8 cellular contexts compared by ENCODE assay signal in the genomic region with DNA sequence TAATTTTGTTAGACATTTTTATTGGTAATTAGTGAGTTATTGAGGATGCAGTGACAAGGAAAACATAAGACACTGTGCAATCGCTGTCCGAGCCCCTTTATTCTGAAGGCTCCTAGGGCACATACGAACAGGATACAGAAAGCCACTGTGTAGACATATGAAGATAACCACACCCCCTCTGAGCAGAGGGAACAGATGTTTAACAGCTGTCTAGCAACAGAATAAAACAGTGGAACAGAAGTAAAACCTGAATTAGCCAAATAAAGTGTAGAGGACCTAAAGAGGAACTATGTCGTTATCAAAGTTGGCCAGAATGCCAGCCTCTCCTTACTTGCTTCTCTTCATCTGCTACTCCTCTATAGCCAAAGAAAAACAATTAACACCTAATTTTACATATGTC. TPM values are rescaled to one million over a fixed set of nuclear protein-coding genes. Genes with fewer than 3 reads are reported as not detected.
A peak's percentile ranks its signal among the peaks of the same experiment; 100 is the strongest.
DNase-seq lines count a peak whose midpoint lies in the region; ATAC-seq and TF ChIP-seq lines count a peak whose summit lies in the region.

No MANE protein-coding gene starts in this region.

- ATAC-seq in GM19395 (IDR thresholded peaks at IDR 0.05; ENCODE audit: unreplicated experiment) (peak; percentile 88), HG03439 (IDR thresholded peaks at IDR 0.05; ENCODE audit: unreplicated experiment) (no peak)

- 0 out of 2 replicates have a peak overlapping the region, but pooled peaks have one; percentile 17 for H3K4me3 ChIP-seq in AG04450 (ENCODE audit: low read depth, low read length)
- no peak overlapping the region for H3K4me3 ChIP-seq in HUES64 (ENCODE audit: low read length)

- WGBS in HUES64: 84% methylated on average over 4 of the region's 4 CpGs

- H3K27me3 ChIP-seq in AG04450 (ENCODE audit: control insufficient read depth, insufficient read depth, low read length) (no peaks in the 10 kb centered on the region), HUES64 (ENCODE audit: insufficient read depth, low read length) (no peaks in the 10 kb centered on the region)

- POLR2A ChIA-PET in AG04450 (lab: Yijun Ruan, JAX): interaction anchor here (1.1 kb wide), 1 partner anchor 20 kb away, joined by 3 read pairs; no protein-coding TSS in a partner anchor

- CTCF ChIA-PET in AG04450 (lab: Charles Lee): no interaction called here

- no peak for TF ChIP-seq CTCF in AG04450 (IDR thresholded peaks at IDR 0.05; ENCODE audit: low read depth, low read length)

- H3K36me3 ChIP-seq in HUES64 (ENCODE audit: insufficient read depth, low read length): no peaks in the 10 kb centered on the region

- peak; percentile 36 for TF ChIP-seq POLR2A in erythroblast (IDR thresholded peaks at IDR 0.05; ENCODE audit: low read length)

- no peaks in the 10 kb centered on the region for H3K9me3 ChIP-seq in AG04450 (ENCODE audit: control insufficient read depth, insufficient read depth, low read length)
- no peaks in the 10 kb centered on the region for H3K9me3 ChIP-seq in HUES64 (ENCODE audit: insufficient read depth, low read depth, low read length)

- DNase-seq in AG04450 (ENCODE audit: low read depth, low spot score): no peak
- DNase-seq in erythroblast (lab: John Stamatoyannopoulos, UW): peak; percentile 54 to 80
- DNase-seq in retina: peak; percentile 23
- DNase-seq in NCI-H146 (lab: John Stamatoyannopoulos, UW): no peak
- DNase-seq in NCI-H82 (lab: John Stamatoyannopoulos, UW): no peak

- H3K4me1 ChIP-seq in HUES64 (ENCODE audit: insufficient read depth, low read length): peaks cover 25% of the 10 kb centered on the region

- H3K27ac ChIP-seq in AG04450 (ENCODE audit: low read depth, low read length) (peak overlapping the region; percentile 88), HUES64 (ENCODE audit: low read depth, low read length) (no peak overlapping the region; the same call in 1 of the 2 replicates)

- H3K9ac ChIP-seq in HUES64 (ENCODE audit: low read depth, low read length): peak overlapping the region; percentile 69; the same call in 1 of the 2 replicates

RNA-seq across cellular contexts. Expression of gene CYTH3, which starts 43.6 kb away (rescaled TPM):
- polyA plus RNA-seq in AG04450 (2011; rRNA removed): 28.5 and 30.2 TPM in 2 replicates
- polyA minus RNA-seq in AG04450 (2011; rRNA and poly(A)+ RNA removed): 28.8 and 34.7 TPM in 2 replicates
- 6.7 TPM for polyA plus RNA-seq in HUES64 (2013, experiment 1 of 2)
- polyA plus RNA-seq in HUES64 (2013, experiment 2 of 2): 9.0 TPM

Comparison
In these comparisons a context has a peak if more than half of its experiments do, and no peak if none do; other contexts are left out.
1. DNase-seq: peak in erythroblast (2 of 2) and retina (single experiment); none in AG04450 (single experiment), NCI-H146 (single experiment) and NCI-H82 (single experiment).